Comparison of ENCODE assay signal across 23 cellular contexts in the genomic region with DNA sequence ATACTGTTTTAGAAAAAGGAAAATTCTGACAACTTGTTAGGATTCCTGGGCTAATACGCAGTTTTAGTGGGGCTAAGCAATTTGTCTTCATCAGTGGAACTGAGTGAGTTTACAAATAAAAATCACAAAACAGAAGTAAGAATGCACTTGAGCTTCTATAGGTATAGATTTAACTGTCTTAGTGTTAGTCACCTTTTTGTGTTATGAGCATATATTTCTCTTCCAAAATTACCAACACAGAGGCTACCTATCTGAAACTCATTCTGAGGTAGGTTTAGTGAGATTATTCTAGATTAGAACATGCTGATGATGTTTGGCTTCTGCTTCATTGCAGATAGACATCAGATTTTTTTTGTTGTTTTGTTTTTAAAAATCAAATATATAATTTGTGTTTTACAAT. TPM values are rescaled to one million over a fixed set of nuclear protein-coding genes. Genes with fewer than 3 reads are reported as not detected.
"Had no signal": no experiment of that assay in that cellular context is flagged by ENCODE, and none has a peak within 500 bp of the region (broad histone marks: within the 10 kb centered on the region; RNA-seq: fewer than 3 reads in every experiment).

No MANE protein-coding gene starts in this region.

- H3K27ac ChIP-seq: coronary artery, dorsolateral prefrontal cortex, hepatocyte, left ventricle myocardium inferior, lower lobe of right lung, psoas muscle had no signal

- H3K4me3 Mint-ChIP-seq: memory B cell; mesothelial cell of epicardium; natural killer cell treated with Interleukin-12 subunit alpha and Interleukin-12 subunit beta and Interleukin-15 and Interleukin-18, amount 100 ng/mL, for 72 hours; stimulated activated naive B cell treated with anti-CD40 and anti-IgM and Interleukin-4, amounts not matched to agents 10 μg/mL and 1 μg/mL and 100 μg/mL, for 72 hours had no signal

- H3K9me3 ChIP-seq: left ventricle myocardium inferior, lower lobe of right lung, psoas muscle, spleen had no signal

- H2AFZ ChIP-seq: hepatocyte had no signal

- H3K9me3 Mint-ChIP-seq: memory B cell; mesothelial cell of epicardium; natural killer cell treated with Interleukin-12 subunit alpha and Interleukin-12 subunit beta and Interleukin-15 and Interleukin-18, amount 100 ng/mL, for 72 hours; stimulated activated naive B cell treated with anti-CD40 and anti-IgM and Interleukin-4, amounts not matched to agents 10 μg/mL and 1 μg/mL and 100 μg/mL, for 72 hours had no signal

- H3K27ac Mint-ChIP-seq: memory B cell; stimulated activated naive B cell treated with anti-CD40 and anti-IgM and Interleukin-4, amounts not matched to agents 10 μg/mL and 1 μg/mL and 100 μg/mL, for 72 hours had no signal

- DNase-seq: dorsolateral prefrontal cortex; effector CD8-positive, alpha-beta T cell; foreskin melanocyte; head of caudate nucleus; kidney; left cardiac atrium; left ventricle myocardium inferior; lower lobe of right lung; psoas muscle; spleen; stimulated activated CD4-positive, alpha-beta T cell treated with anti-CD3 and anti-CD28 coated beads, Interleukin-15, amount 100 ng/mL, for 24 hours; stimulated activated CD4-positive, alpha-beta T cell treated with anti-CD3 and anti-CD28 coated beads, Interleukin-1b, Interleukin-23, amount 100 ng/mL, for 48 hours; stimulated activated CD4-positive, alpha-beta T cell treated with anti-CD3 and anti-CD28 coated beads, Interleukin-4, amount 100 ng/mL, for 24 hours; stimulated activated naive B cell treated with anti-CD40 and anti-IgM and Interleukin-4, amounts not matched to agents 10 μg/mL and 1 μg/mL and 100 μg/mL, for 72 hours; trophoblast cell had no signal

- H3K4me2 ChIP-seq: hepatocyte had no signal

- ATAC-seq: left cardiac atrium; lower lobe of right lung; natural killer cell treated with Interleukin-12 subunit alpha and Interleukin-12 subunit beta and Interleukin-15 and Interleukin-18, amount 100 ng/mL, for 72 hours; psoas muscle; sciatic nerve; stimulated activated naive B cell treated with anti-CD40 and anti-IgM and Interleukin-4, amounts not matched to agents 10 μg/mL and 1 μg/mL and 100 μg/mL, for 72 hours had no signal

- H3K4me3 ChIP-seq: coronary artery, dorsolateral prefrontal cortex, hepatocyte, left ventricle myocardium inferior, lower lobe of right lung, psoas muscle, spleen had no signal

- H3K27me3 ChIP-seq: dorsolateral prefrontal cortex, hepatocyte, spleen had no signal

- H3K27me3 Mint-ChIP-seq: memory B cell; natural killer cell treated with Interleukin-12 subunit alpha and Interleukin-12 subunit beta and Interleukin-15 and Interleukin-18, amount 100 ng/mL, for 72 hours; stimulated activated naive B cell treated with anti-CD40 and anti-IgM and Interleukin-4, amounts not matched to agents 10 μg/mL and 1 μg/mL and 100 μg/mL, for 72 hours had no signal

RNA-seq across cellular contexts. Expression of a gene that starts 29.9 kb away (rescaled TPM):
- total RNA-seq: mesothelial cell of epicardium; myocyte; natural killer cell treated with Interleukin-12 subunit alpha and Interleukin-12 subunit beta and Interleukin-15 and Interleukin-18, amount 100 ng/mL, for 72 hours had no signal

RNA-seq across cellular contexts. Expression of a gene that starts 41.2 kb away (rescaled TPM):
- polyA plus RNA-seq: esophagus, hepatocyte had no signal
